In the genomic region with DNA sequence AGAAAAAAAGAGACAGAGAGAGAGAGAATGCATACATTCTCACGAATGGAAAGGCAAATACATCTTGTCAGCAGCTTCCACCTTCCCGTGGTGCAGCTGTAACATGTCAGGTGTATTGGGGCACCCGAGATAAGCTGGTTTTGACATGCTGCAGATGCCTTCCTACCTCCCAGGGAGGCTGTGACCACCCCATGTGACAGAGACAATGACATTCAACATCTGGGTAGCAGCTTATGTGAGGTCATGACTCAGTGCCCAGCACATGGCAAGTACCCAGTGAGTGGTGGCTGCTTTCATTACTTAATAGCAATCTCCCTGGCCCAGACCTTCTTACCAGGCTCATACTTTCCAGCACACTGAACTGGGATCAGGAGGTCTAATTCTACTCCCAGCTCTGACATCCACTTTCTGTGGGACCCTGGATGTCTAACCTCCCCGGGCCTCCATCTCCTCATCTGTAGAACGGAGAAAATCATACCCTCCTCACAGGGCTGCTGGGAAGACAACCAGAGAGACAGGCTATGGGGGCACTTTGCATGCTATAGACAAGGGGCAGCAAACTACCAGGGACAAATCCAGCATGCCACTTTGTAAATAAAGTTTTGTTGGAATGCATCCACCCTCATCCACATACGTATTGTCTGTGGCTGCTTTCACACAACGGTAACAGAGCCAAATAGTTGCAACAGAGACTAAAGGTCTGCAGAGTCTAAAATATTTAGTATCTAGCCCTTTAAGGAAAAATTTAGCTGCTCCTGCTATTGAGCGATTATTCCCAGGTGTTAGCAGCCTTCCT, we compare ENCODE assay signal across 16 cellular contexts. TPM values are rescaled to one million over a fixed set of nuclear protein-coding genes. Genes with fewer than 3 reads are reported as not detected.
DNase-seq lines count a peak whose midpoint lies in the region; ATAC-seq and TF ChIP-seq lines count a peak whose summit lies in the region.
"Had no signal": no experiment of that assay in that cellular context is flagged by ENCODE, and none has a peak within 500 bp of the region (broad histone marks: within the 10 kb centered on the region; RNA-seq: fewer than 3 reads in every experiment).

No MANE protein-coding gene starts in this region.

- H3K9ac ChIP-seq in PC-3 (ENCODE audit: low read length): no peak overlapping the region

- DNase-seq in Daoy (ENCODE audit: low read depth) (peak; percentile 58), PC-3 (peak; percentile 43), epithelial cell of prostate (ENCODE audit: low read depth, low spot score) (no peak)
- no peak for DNase-seq in CD4-positive, alpha-beta memory T cell
- DNase-seq in central memory CD4-positive, alpha-beta T cell: no peak
- DNase-seq in natural killer cell treated with Interleukin-12 subunit alpha and Interleukin-12 subunit beta and Interleukin-15 and Interleukin-18, amount 100 ng/mL, for 72 hours (ENCODE audit: low spot score): no peak
- DNase-seq: activated CD4-positive, CD25-positive, alpha-beta regulatory T cell treated with anti-CD3 and anti-CD28 coated beads, Interleukin-2, amount 50 U/mL, for 72 hours; activated effector memory CD4-positive, alpha-beta T cell treated with anti-CD3 and anti-CD28 coated beads, Interleukin-2, amount 50 U/mL, for 16 hours; effector CD8-positive, alpha-beta T cell; kidney; NCI-H2107; retina had no signal

- no TSS peak for BruUV-seq in PC-3 (replicated peaks; lab: Mats Ljungman, UMichigan)

- H3K36me3 ChIP-seq in PC-3 (ENCODE audit: low read depth, low read length): no peaks in the 10 kb centered on the region
- no peaks in the 10 kb centered on the region for H3K36me3 ChIP-seq in CD4-positive, alpha-beta memory T cell (ENCODE audit: insufficient read depth, low read length)

- peak overlapping the region; percentile 69 for H3K4me2 ChIP-seq in PC-3 (ENCODE audit: low read length)

- H3K4me1 ChIP-seq in PC-3 (ENCODE audit: insufficient read depth, low read length): peaks cover 29% of the 10 kb centered on the region
- no peaks in the 10 kb centered on the region for H3K4me1 ChIP-seq in CD4-positive, alpha-beta memory T cell (ENCODE audit: insufficient read depth, low read length)

- peaks cover 26% of the 10 kb centered on the region for H3K4me1 Mint-ChIP-seq in nephron
- peaks cover 0 to 4% (median 2%) of the 10 kb centered on the region in 4 donors for H3K4me1 Mint-ChIP-seq in CD4-positive, alpha-beta memory T cell
- no peaks in the 10 kb centered on the region for H3K4me1 Mint-ChIP-seq in natural killer cell treated with Interleukin-12 subunit alpha and Interleukin-12 subunit beta and Interleukin-15 and Interleukin-18, amount 100 ng/mL, for 72 hours (ENCODE audit: low read depth in 2 of 2)

- no peaks in the 10 kb centered on the region for H3K9me3 Mint-ChIP-seq in nephron
- H3K9me3 Mint-ChIP-seq in CD4-positive, alpha-beta memory T cell: peaks cover 0 to 2% (median 0%) of the 10 kb centered on the region in 8 donors
- H3K9me3 Mint-ChIP-seq in natural killer cell treated with Interleukin-12 subunit alpha and Interleukin-12 subunit beta and Interleukin-15 and Interleukin-18, amount 100 ng/mL, for 72 hours: no peaks in the 10 kb centered on the region
- H3K9me3 Mint-ChIP-seq: IgD-negative memory B cell had no signal

- peak overlapping the region; percentile 8 to 81 (median 61) for H3K27ac Mint-ChIP-seq in nephron
- H3K27ac Mint-ChIP-seq in CD4-positive, alpha-beta memory T cell: no peak overlapping the region
- no peak overlapping the region for H3K27ac Mint-ChIP-seq in natural killer cell treated with Interleukin-12 subunit alpha and Interleukin-12 subunit beta and Interleukin-15 and Interleukin-18, amount 100 ng/mL, for 72 hours
- H3K27ac Mint-ChIP-seq: CD8-positive, alpha-beta T cell had no signal

- ATAC-seq in PC-3: no peak
- no peak for ATAC-seq in HG03354 (IDR thresholded peaks at IDR 0.05; ENCODE audit: poor library complexity, severe bottlenecking, unreplicated experiment)
- ATAC-seq in natural killer cell treated with Interleukin-12 subunit alpha and Interleukin-12 subunit beta and Interleukin-15 and Interleukin-18, amount 100 ng/mL, for 72 hours: no peak
- ATAC-seq: CD8-positive, alpha-beta T cell had no signal

- intact Hi-C loops in PC-3 (cut with micrococcal nuclease): no loop called here
- intact Hi-C loops in CD4-positive, alpha-beta memory T cell (cut with micrococcal nuclease): no loop called here

- H3K4me3 ChIP-seq in PC-3 (ENCODE audit: low read length): no peak overlapping the region
- H3K4me3 ChIP-seq in CD4-positive, alpha-beta memory T cell (ENCODE audit: low read length in 2 of 2): no peak overlapping the region

- H3K27me3 ChIP-seq in PC-3 (ENCODE audit: low read length): no peaks in the 10 kb centered on the region
- H3K27me3 ChIP-seq in CD4-positive, alpha-beta memory T cell (ENCODE audit: insufficient read depth, low read length): no peaks in the 10 kb centered on the region

- no peaks in the 10 kb centered on the region for H4K20me1 ChIP-seq in PC-3 (ENCODE audit: low read length)

- H3K4me3 Mint-ChIP-seq in nephron: no peak overlapping the region
- no peak overlapping the region for H3K4me3 Mint-ChIP-seq in CD4-positive, alpha-beta memory T cell
- H3K4me3 Mint-ChIP-seq in natural killer cell treated with Interleukin-12 subunit alpha and Interleukin-12 subunit beta and Interleukin-15 and Interleukin-18, amount 100 ng/mL, for 72 hours: no peak overlapping the region
- H3K4me3 Mint-ChIP-seq: CD8-positive, alpha-beta T cell had no signal

- H3K79me2 ChIP-seq in PC-3 (ENCODE audit: low read length): no peaks in the 10 kb centered on the region

- no peaks in the 10 kb centered on the region for H3F3A ChIP-seq in PC-3 (ENCODE audit: low read length, unreplicated experiment)

- CTCF ChIA-PET in PC-3 (lab: Charles Lee): interaction anchor here (0.5 kb wide), 1 partner anchor 390 kb away, joined by 6 read pairs; no protein-coding TSS in a partner anchor
- CTCF ChIA-PET in CD4-positive, alpha-beta memory T cell (lab: Charles Lee; ENCODE audit: partially characterized antibody): no interaction called here

- no peak for TF ChIP-seq CTCF in PC-3 (conservative IDR thresholded peaks at IDR 0.05; ENCODE audit: low read depth, low read length)
- TF ChIP-seq CTCF in nephron (IDR thresholded peaks at IDR 0.05; ENCODE audit: unreplicated experiment in 3 of 3): no peak

- H3K27ac ChIP-seq in PC-3 (ENCODE audit: low read length): peak overlapping the region; percentile 25
- H3K27ac ChIP-seq in epithelial cell of prostate: peak overlapping the region; percentile 58
- no peak overlapping the region for H3K27ac ChIP-seq in CD4-positive, alpha-beta memory T cell (ENCODE audit: low read depth, low read length)

- no peaks in the 10 kb centered on the region for H3K9me2 ChIP-seq in PC-3 (replicated peaks; ENCODE audit: low read length)

- no peaks in the 10 kb centered on the region for H3K36me3 Mint-ChIP-seq in nephron (ENCODE audit: low read depth)
- no peaks in the 10 kb centered on the region for H3K36me3 Mint-ChIP-seq in CD4-positive, alpha-beta memory T cell
- no peaks in the 10 kb centered on the region for H3K36me3 Mint-ChIP-seq in natural killer cell treated with Interleukin-12 subunit alpha and Interleukin-12 subunit beta and Interleukin-15 and Interleukin-18, amount 100 ng/mL, for 72 hours
- H3K36me3 Mint-ChIP-seq: CD8-positive, alpha-beta T cell; IgD-negative memory B cell had no signal

- peaks cover 19% of the 10 kb centered on the region for H3K27me3 Mint-ChIP-seq in nephron (ENCODE audit: low read depth)
- H3K27me3 Mint-ChIP-seq in CD4-positive, alpha-beta memory T cell: peaks cover 8 to 21% of the 10 kb centered on the region in 2 donors
- peaks cover 18 to 20% of the 10 kb centered on the region in 2 donors for H3K27me3 Mint-ChIP-seq in natural killer cell treated with Interleukin-12 subunit alpha and Interleukin-12 subunit beta and Interleukin-15 and Interleukin-18, amount 100 ng/mL, for 72 hours

- POLR2A ChIA-PET in PC-3 (lab: Charles Lee; ENCODE audit: unreplicated experiment): interaction anchor here (0.6 kb wide), 1 partner anchor 388 kb away, joined by 3 read pairs; no protein-coding TSS in a partner anchor
- POLR2A ChIA-PET in CD4-positive, alpha-beta memory T cell (lab: Charles Lee; ENCODE audit: partially characterized antibody): interaction anchor here (0.6 kb wide), 1 partner anchor 222 kb away, joined by 3 read pairs; no protein-coding TSS in a partner anchor

- no peak overlapping the region for H2AFZ ChIP-seq in PC-3 (ENCODE audit: low read length)

- no peaks in the 10 kb centered on the region for H3K9me3 ChIP-seq in PC-3 (ENCODE audit: low read length)
- H3K9me3 ChIP-seq in CD4-positive, alpha-beta memory T cell (ENCODE audit: control insufficient read depth in 1 of 2, low read length in 2 of 2): no peaks in the 10 kb centered on the region

RNA-seq across cellular contexts. Expression of gene ZBTB40, which starts 38.5 kb away (rescaled TPM):
- total RNA-seq in Daoy (2014; rRNA removed; shearing (Covaris generic)): 10.7 and 13.0 TPM in 2 replicates
- total RNA-seq in PC-3 (2014; rRNA removed): 20.2 and 21.6 TPM in 2 replicates
- 10 to 100 TPM; 46.3 to 50.6 TPM for total RNA-seq in CD4-positive, alpha-beta memory T cell
- 1 to 10 TPM in 1 of 2 donors, under 1 TPM in 1; 0.81 to 6.7 TPM for polyA plus RNA-seq in CD4-positive, alpha-beta memory T cell
- 10 to 100 TPM; 26.3 to 33.9 TPM for total RNA-seq in natural killer cell treated with Interleukin-12 subunit alpha and Interleukin-12 subunit beta and Interleukin-15 and Interleukin-18, amount 100 ng/mL, for 72 hours

Comparison
In these comparisons a context has a peak if more than half of its experiments do, and no peak if none do; other contexts are left out.
1. DNase-seq: peak in Daoy (single experiment) and PC-3 (single experiment); none in epithelial cell of prostate (single experiment), CD4-positive, alpha-beta memory T cell (0 of 5), central memory CD4-positive, alpha-beta T cell (single experiment) and natural killer cell treated with Interleukin-12 subunit alpha and Interleukin-12 subunit beta and Interleukin-15 and Interleukin-18, amount 100 ng/mL, for 72 hours (single experiment).
2. H3K27ac Mint-ChIP-seq: peak in nephron (3 of 3); none in CD4-positive, alpha-beta memory T cell (0 of 7) and natural killer cell treated with Interleukin-12 subunit alpha and Interleukin-12 subunit beta and Interleukin-15 and Interleukin-18, amount 100 ng/mL, for 72 hours (0 of 2).